Comparison of ENCODE assay signal across 17 cellular contexts in the genomic region with DNA sequence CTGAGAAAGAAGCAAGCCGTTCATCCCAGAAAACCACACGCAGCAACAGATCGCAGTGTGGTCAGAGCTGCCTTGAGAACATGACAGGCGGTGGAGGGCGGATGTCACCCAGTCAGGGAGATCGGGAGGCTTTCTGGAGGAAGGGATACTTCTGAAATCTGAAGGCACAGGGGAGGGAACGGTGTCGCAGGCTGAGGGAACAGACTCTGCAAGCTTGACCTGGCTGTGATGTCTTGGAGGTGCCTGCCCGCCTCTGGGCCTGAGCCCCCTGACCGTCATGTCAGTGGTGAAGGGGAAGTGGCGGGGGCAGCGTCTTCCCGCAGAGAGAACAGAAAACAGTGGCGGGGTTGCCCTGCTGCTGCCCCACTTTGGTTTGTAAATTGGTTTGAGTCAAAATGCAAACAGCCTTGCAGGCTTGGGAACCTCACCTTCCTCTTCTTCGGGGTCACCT. TPM values are rescaled to one million over a fixed set of nuclear protein-coding genes. Genes with fewer than 3 reads are reported as not detected.
DNase-seq lines count a peak whose midpoint lies in the region; ATAC-seq and TF ChIP-seq lines count a peak whose summit lies in the region.
"Had no signal": no experiment of that assay in that cellular context is flagged by ENCODE, and none has a peak within 500 bp of the region (broad histone marks: within the 10 kb centered on the region; RNA-seq: fewer than 3 reads in every experiment).

No MANE protein-coding gene starts in this region.

- peak overlapping the region; percentile 42 for H3K4me3 ChIP-seq in Jurkat, Clone E6-1 (ENCODE audit: low read length)
- H3K4me3 ChIP-seq in neural progenitor cell: no peak overlapping the region
- H3K4me3 ChIP-seq in mesenchymal stem cell (ENCODE audit: insufficient read depth in 1 of 2, low read depth in 1 of 2, low read length in 2 of 2): no peak overlapping the region
- H3K4me3 ChIP-seq: skin epidermis had no signal

- no peak overlapping the region for H2BK12ac ChIP-seq in mesenchymal stem cell (ENCODE audit: low read length in 2 of 2)

- H3K4me1 ChIP-seq in neural progenitor cell: no peaks in the 10 kb centered on the region
- H3K4me1 ChIP-seq in mesenchymal stem cell (ENCODE audit: control insufficient read depth, insufficient read depth, low read depth, low read length): peaks cover 3% of the 10 kb centered on the region

- H3K9me3 ChIP-seq in neural progenitor cell (ENCODE audit: low read depth) (no peaks in the 10 kb centered on the region), mesenchymal stem cell (ENCODE audit: control insufficient read depth, low read length) (peaks cover 9% of the 10 kb centered on the region)

- H3K79me2 ChIP-seq in neural progenitor cell (ENCODE audit: low read depth): no peaks in the 10 kb centered on the region

- H3K27me3 Mint-ChIP-seq in activated CD4-positive, alpha-beta T cell treated with anti-CD3 and anti-CD28 coated beads for 36 hours: no peaks in the 10 kb centered on the region
- H3K27me3 Mint-ChIP-seq in activated CD8-positive, alpha-beta T cell treated with anti-CD3 and anti-CD28 coated beads, Interleukin-2, amount 10 ng/mL, durations not matched to agents 7 days and 5 days (ENCODE audit: low read depth): peaks cover 6% of the 10 kb centered on the region
- H3K27me3 Mint-ChIP-seq in neural progenitor cell (ENCODE audit: insufficient read depth, low read depth): peaks cover 8% of the 10 kb centered on the region

- no peak overlapping the region for H3K14ac ChIP-seq in mesenchymal stem cell (ENCODE audit: low read length in 2 of 2)

- H3K27ac ChIP-seq in neural progenitor cell (no peak overlapping the region), mesenchymal stem cell (ENCODE audit: low read length, poor library complexity, severe bottlenecking) (no peak overlapping the region)
- H3K27ac ChIP-seq: skin epidermis had no signal

- ATAC-seq in activated CD4-positive, alpha-beta T cell treated with anti-CD3 and anti-CD28 coated beads for 36 hours: no peak
- peak; percentile 70 for ATAC-seq in activated CD8-positive, alpha-beta T cell treated with anti-CD3 and anti-CD28 coated beads, Interleukin-2, amount 10 ng/mL, durations not matched to agents 7 days and 5 days
- ATAC-seq in GM18909 (IDR thresholded peaks at IDR 0.05; ENCODE audit: poor library complexity, unreplicated experiment): no peak

- H4K20me1 ChIP-seq in neural progenitor cell (ENCODE audit: low read depth): no peaks in the 10 kb centered on the region

- H3K27me3 ChIP-seq in neural progenitor cell (no peaks in the 10 kb centered on the region), mesenchymal stem cell (ENCODE audit: control insufficient read depth in 1 of 2, insufficient read depth in 1 of 2, low read length in 2 of 2) (peaks cover 13 to 49% of the 10 kb centered on the region in 2 experiments)

- H3K9ac ChIP-seq in neural progenitor cell (no peak overlapping the region), mesenchymal stem cell (ENCODE audit: low read length) (no peak overlapping the region)

- TF ChIP-seq CTCF in neural progenitor cell (IDR thresholded peaks at IDR 0.05): no peak

- no peak overlapping the region for H3K18ac ChIP-seq in mesenchymal stem cell (ENCODE audit: low read depth in 1 of 2, low read length in 2 of 2)

- no peak overlapping the region for H2BK5ac ChIP-seq in mesenchymal stem cell (ENCODE audit: low read depth, low read length, poor library complexity, severe bottlenecking)

- peaks cover 5% of the 10 kb centered on the region for H3K9me3 Mint-ChIP-seq in activated CD4-positive, alpha-beta T cell treated with anti-CD3 and anti-CD28 coated beads for 36 hours (ENCODE audit: low read depth)
- peaks cover 8% of the 10 kb centered on the region for H3K9me3 Mint-ChIP-seq in activated CD8-positive, alpha-beta T cell treated with anti-CD3 and anti-CD28 coated beads, Interleukin-2, amount 10 ng/mL, durations not matched to agents 7 days and 5 days (ENCODE audit: insufficient read depth)
- peaks cover 8% of the 10 kb centered on the region for H3K9me3 Mint-ChIP-seq in neural progenitor cell

- no peaks in the 10 kb centered on the region for H3K79me1 ChIP-seq in mesenchymal stem cell (replicated peaks; ENCODE audit: low read length, poor library complexity, severe bottlenecking)

- peak; percentile 34 for DNase-seq in activated CD4-positive, alpha-beta T cell treated with anti-CD3 and anti-CD28 coated beads for 36 hours
- DNase-seq in activated CD4-positive, alpha-beta T cell treated with anti-CD3 and anti-CD28 coated beads, Interleukin-2, amount 50 U/mL, for 4 hours: no peak
- peak; percentile 71 for DNase-seq in Jurkat, Clone E6-1 (ENCODE audit: low read depth, low spot score)
- peak; percentile 44 for DNase-seq in activated CD8-positive, alpha-beta T cell treated with anti-CD3 and anti-CD28 coated beads, Interleukin-2, amount 10 ng/mL, durations not matched to agents 7 days and 5 days
- DNase-seq in neural progenitor cell (ENCODE audit: low spot score) (no peak), activated gamma-delta T cell treated with Interleukin-2 at 50 U/mL for 16 hours (no peak), mesenchymal stem cell (no peak)
- DNase-seq: HFFc6, NCI-H1417 treated with DMSO at 0.1 percent for 48 hours, SIG-M5, trophoblast cell had no signal

- H3K36me3 ChIP-seq in neural progenitor cell: no peaks in the 10 kb centered on the region
- H3K36me3 ChIP-seq in mesenchymal stem cell (ENCODE audit: control insufficient read depth in 1 of 2, insufficient read depth in 2 of 2, low read depth in 1 of 2, low read length in 2 of 2): peaks cover 0 to 2% of the 10 kb centered on the region in 2 experiments

- H2BK120ac ChIP-seq in mesenchymal stem cell (ENCODE audit: low read depth, low read length): no peak overlapping the region

- CTCF ChIA-PET in activated CD4-positive, alpha-beta T cell treated with anti-CD3 and anti-CD28 coated beads for 36 hours (lab: Charles Lee): no interaction called here
- CTCF ChIA-PET in activated CD8-positive, alpha-beta T cell treated with anti-CD3 and anti-CD28 coated beads, Interleukin-2, amount 10 ng/mL, durations not matched to agents 7 days and 5 days (lab: Charles Lee): no interaction called here

- no peak overlapping the region for H4K91ac ChIP-seq in mesenchymal stem cell (ENCODE audit: low read length)

- no peak overlapping the region for H2BK15ac ChIP-seq in mesenchymal stem cell (ENCODE audit: low read depth, poor library complexity, severe bottlenecking)

- H3K23ac ChIP-seq in mesenchymal stem cell (ENCODE audit: low read length in 2 of 2): no peak overlapping the region

- POLR2A ChIA-PET in activated CD4-positive, alpha-beta T cell treated with anti-CD3 and anti-CD28 coated beads for 36 hours (lab: Charles Lee): no interaction called here
- POLR2A ChIA-PET in activated CD8-positive, alpha-beta T cell treated with anti-CD3 and anti-CD28 coated beads, Interleukin-2, amount 10 ng/mL, durations not matched to agents 7 days and 5 days (lab: Charles Lee): interaction anchor here (1.0 kb wide), 1 partner anchor 9 kb away, joined by 3 read pairs; no protein-coding TSS in a partner anchor

- H2AFZ ChIP-seq in neural progenitor cell (replicated peaks) (no peak overlapping the region), mesenchymal stem cell (ENCODE audit: low read depth, low read length) (no peak overlapping the region)

- no peak overlapping the region for H4K8ac ChIP-seq in mesenchymal stem cell (ENCODE audit: low read length)

- H3K4ac ChIP-seq in mesenchymal stem cell (ENCODE audit: low read depth in 1 of 2, low read length in 2 of 2): no peak overlapping the region

- no peak overlapping the region for H2AK5ac ChIP-seq in mesenchymal stem cell (ENCODE audit: low read length, severe bottlenecking)

- WGBS in mesenchymal stem cell: 83% methylated on average over 14 of the region's 15 CpGs

- H3K27ac Mint-ChIP-seq in activated CD4-positive, alpha-beta T cell treated with anti-CD3 and anti-CD28 coated beads for 36 hours: no peak overlapping the region
- peak overlapping the region; percentile 65 for H3K27ac Mint-ChIP-seq in activated CD8-positive, alpha-beta T cell treated with anti-CD3 and anti-CD28 coated beads, Interleukin-2, amount 10 ng/mL, durations not matched to agents 7 days and 5 days
- H3K27ac Mint-ChIP-seq in neural progenitor cell: peak overlapping the region; percentile 42
- H3K27ac Mint-ChIP-seq: HFFc6 had no signal

- intact Hi-C loops in activated CD4-positive, alpha-beta T cell treated with anti-CD3 and anti-CD28 coated beads for 36 hours (cut with DNase I, micrococcal nuclease): no loop called here

- H3K4me1 Mint-ChIP-seq in activated CD4-positive, alpha-beta T cell treated with anti-CD3 and anti-CD28 coated beads for 36 hours: peaks cover 17% of the 10 kb centered on the region
- H3K4me1 Mint-ChIP-seq in activated CD8-positive, alpha-beta T cell treated with anti-CD3 and anti-CD28 coated beads, Interleukin-2, amount 10 ng/mL, durations not matched to agents 7 days and 5 days (ENCODE audit: low read depth): peaks cover 26% of the 10 kb centered on the region
- peaks cover 12% of the 10 kb centered on the region for H3K4me1 Mint-ChIP-seq in neural progenitor cell
- H3K4me1 Mint-ChIP-seq: neural crest cell had no signal

- peak overlapping the region; percentile 15 for H3K4me3 Mint-ChIP-seq in activated CD4-positive, alpha-beta T cell treated with anti-CD3 and anti-CD28 coated beads for 36 hours
- H3K4me3 Mint-ChIP-seq in activated CD8-positive, alpha-beta T cell treated with anti-CD3 and anti-CD28 coated beads, Interleukin-2, amount 10 ng/mL, durations not matched to agents 7 days and 5 days: peak overlapping the region; percentile 52
- no peak overlapping the region for H3K4me3 Mint-ChIP-seq in neural progenitor cell
- H3K4me3 Mint-ChIP-seq: HFFc6, neural crest cell had no signal

- no peaks in the 10 kb centered on the region for H3F3A ChIP-seq in neural progenitor cell (ENCODE audit: low read depth)

- no peaks in the 10 kb centered on the region for H3K36me3 Mint-ChIP-seq in activated CD4-positive, alpha-beta T cell treated with anti-CD3 and anti-CD28 coated beads for 36 hours (ENCODE audit: low read depth)
- peaks cover 6% of the 10 kb centered on the region for H3K36me3 Mint-ChIP-seq in activated CD8-positive, alpha-beta T cell treated with anti-CD3 and anti-CD28 coated beads, Interleukin-2, amount 10 ng/mL, durations not matched to agents 7 days and 5 days (ENCODE audit: low read depth)
- H3K36me3 Mint-ChIP-seq in neural progenitor cell: no peaks in the 10 kb centered on the region

- H3K4me2 ChIP-seq in neural progenitor cell: no peak overlapping the region
- no peak overlapping the region for H3K4me2 ChIP-seq in mesenchymal stem cell (ENCODE audit: low read length, poor library complexity, severe bottlenecking)

RNA-seq across cellular contexts. Expression of gene ATP2A3, which starts 8.1 kb away (rescaled TPM):
- total RNA-seq in activated CD4-positive, alpha-beta T cell treated with anti-CD3 and anti-CD28 coated beads for 36 hours: 10 to 100 TPM; 92.6 to 98.3 TPM
- 240 TPM for polyA plus RNA-seq in Jurkat, Clone E6-1 (2012; ENCODE audit: insufficient read depth, insufficient read length)
- total RNA-seq in activated CD8-positive, alpha-beta T cell treated with anti-CD3 and anti-CD28 coated beads, Interleukin-2, amount 10 ng/mL, durations not matched to agents 7 days and 5 days: 100 to 1,000 TPM; 341 to 354 TPM
- total RNA-seq in neural progenitor cell (ENCODE audit: low replicate concordance): 0.65 and 2.8 TPM in 2 replicates
- polyA plus RNA-seq in mesenchymal stem cell (2013, experiment 1 of 2): 1.7 TPM
- 1.5 TPM for polyA plus RNA-seq in mesenchymal stem cell (2013, experiment 2 of 2)
- total RNA-seq: HT1080 had no signal

RNA-seq across cellular contexts. Expression of gene P2RX1, which starts 56.0 kb away (rescaled TPM):
- total RNA-seq in activated CD4-positive, alpha-beta T cell treated with anti-CD3 and anti-CD28 coated beads for 36 hours: under 1 TPM; 0.72 to 0.89 TPM
- not detected for polyA plus RNA-seq in Jurkat, Clone E6-1 (2012; ENCODE audit: insufficient read depth, insufficient read length)
- 1 to 10 TPM; 1.1 TPM for total RNA-seq in activated CD8-positive, alpha-beta T cell treated with anti-CD3 and anti-CD28 coated beads, Interleukin-2, amount 10 ng/mL, durations not matched to agents 7 days and 5 days
- total RNA-seq in neural progenitor cell (ENCODE audit: low replicate concordance): not detected in 2 replicates
- 0.47 TPM for polyA plus RNA-seq in mesenchymal stem cell (2013, experiment 1 of 2)
- polyA plus RNA-seq in mesenchymal stem cell (2013, experiment 2 of 2): 0.49 TPM
- total RNA-seq: HT1080, NCI-H460, neural crest cell had no signal
- polyA plus RNA-seq: keratinocyte had no signal

Comparison
In these comparisons a context has a peak if more than half of its experiments do, and no peak if none do; other contexts are left out.
1. DNase-seq: peak in activated CD4-positive, alpha-beta T cell treated with anti-CD3 and anti-CD28 coated beads for 36 hours (single experiment), Jurkat, Clone E6-1 (single experiment) and activated CD8-positive, alpha-beta T cell treated with anti-CD3 and anti-CD28 coated beads, Interleukin-2, amount 10 ng/mL, durations not matched to agents 7 days and 5 days (single experiment); none in activated CD4-positive, alpha-beta T cell treated with anti-CD3 and anti-CD28 coated beads, Interleukin-2, amount 50 U/mL, for 4 hours (0 of 2), neural progenitor cell (single experiment), activated gamma-delta T cell treated with Interleukin-2 at 50 U/mL for 16 hours (single experiment) and mesenchymal stem cell (single experiment).
2. RNA of gene ATP2A3, which starts 8.1 kb away (total RNA-seq): 341 to 354 TPM in activated CD8-positive, alpha-beta T cell treated with anti-CD3 and anti-CD28 coated beads, Interleukin-2, amount 10 ng/mL, durations not matched to agents 7 days and 5 days and 92.6 to 98.3 TPM in activated CD4-positive, alpha-beta T cell treated with anti-CD3 and anti-CD28 coated beads for 36 hours; 0.65 to 2.8 TPM in neural progenitor cell; every median in the first group is over 10 times any median in the second.